ENCODE assay signal across 8 cellular contexts in the genomic region with DNA sequence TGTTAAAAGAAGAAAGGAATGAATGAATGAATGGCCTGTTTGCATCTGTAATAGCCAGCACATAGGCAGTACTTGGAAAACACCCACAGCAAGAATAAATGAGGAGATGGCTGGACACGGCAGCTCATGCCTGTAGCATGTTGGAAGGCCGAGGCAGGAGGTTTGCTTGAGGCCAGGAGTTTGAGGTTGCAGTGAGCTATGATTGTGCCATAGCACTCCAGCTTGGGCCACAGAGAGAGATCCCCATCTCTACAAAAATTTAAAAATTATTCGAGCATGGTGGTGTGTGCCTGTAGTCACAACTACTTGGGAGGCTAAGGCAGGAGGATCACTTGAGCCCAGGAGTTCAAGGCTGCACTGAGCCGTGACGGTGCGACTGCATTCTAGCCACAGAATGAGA. TPM values are rescaled to one million over a fixed set of nuclear protein-coding genes. Genes with fewer than 3 reads are reported as not detected.
DNase-seq lines count a peak whose midpoint lies in the region; ATAC-seq, FAIRE-seq and TF ChIP-seq lines count a peak whose summit lies in the region.
"Had no signal": no experiment of that assay in that cellular context is flagged by ENCODE, and none has a peak within 500 bp of the region (broad histone marks: within the 10 kb centered on the region; RNA-seq: fewer than 3 reads in every experiment).

No MANE protein-coding gene starts in this region.

- no peaks in the 10 kb centered on the region for H3K27me3 Mint-ChIP-seq in stimulated activated naive CD8-positive, alpha-beta T cell treated with anti-CD3 and anti-CD28 coated beads, Interleukin-15, amount 100 ng/mL, for 72 hours

- peak overlapping the region; percentile 76 to 97 for H3K27ac Mint-ChIP-seq in activated naive CD4-positive, alpha-beta T cell treated with anti-CD3 and anti-CD28 coated beads, Interleukin-2, amount 50 U/mL, for 72 hours
- peak overlapping the region; percentile 94 to 96 for H3K27ac Mint-ChIP-seq in stimulated activated naive CD8-positive, alpha-beta T cell treated with anti-CD3 and anti-CD28 coated beads, Interleukin-15, amount 100 ng/mL, for 72 hours

- no peak for DNase-seq in HL-60 (ENCODE audit: low read depth in 1 of 2, low spot score in 1 of 2)
- no peak for DNase-seq in activated naive CD4-positive, alpha-beta T cell treated with anti-CD3 and anti-CD28 coated beads, Interleukin-2, amount 50 U/mL, for 72 hours (ENCODE audit: low spot score in 2 of 2)
- DNase-seq in keratinocyte (ENCODE audit: low read depth, low spot score), result no peak
- DNase-seq in stimulated activated naive CD8-positive, alpha-beta T cell treated with anti-CD3 and anti-CD28 coated beads, Interleukin-15, amount 100 ng/mL, for 72 hours, result no peak
- DNase-seq in LoVo (ENCODE audit: low spot score), result no peak
- no peak for DNase-seq in occipital lobe (lab: John Stamatoyannopoulos, UW)
- DNase-seq: NCI-H1092 had no signal

- peaks cover 52% of the 10 kb centered on the region for H3K4me1 ChIP-seq in keratinocyte (ENCODE audit: control insufficient read depth, extremely low read depth, insufficient read depth, low read length)

- H3K9ac ChIP-seq in keratinocyte (ENCODE audit: control insufficient read depth, extremely low read depth, insufficient read depth, low read length), result peak overlapping the region; percentile 71

- peaks cover 92% of the 10 kb centered on the region for H3K79me2 ChIP-seq in keratinocyte (ENCODE audit: control insufficient read depth, insufficient read depth, low read length)

- peaks cover 42 to 81% of the 10 kb centered on the region in 2 donors for H3K36me3 Mint-ChIP-seq in activated naive CD4-positive, alpha-beta T cell treated with anti-CD3 and anti-CD28 coated beads, Interleukin-2, amount 50 U/mL, for 72 hours

- no peaks in the 10 kb centered on the region for H4K20me1 ChIP-seq in keratinocyte (ENCODE audit: control insufficient read depth, extremely low read depth, insufficient read depth, low read length)

- peak overlapping the region; percentile 45 for H3K4me2 ChIP-seq in keratinocyte (ENCODE audit: control insufficient read depth, extremely low read depth, insufficient read depth, low read depth, low read length)

- TF ChIP-seq CTCF in HL-60 (IDR thresholded peaks at IDR 0.05; ENCODE audit: insufficient read depth, low read length) (no peak), keratinocyte (optimal IDR thresholded peaks at IDR 0.05 in 1 of 3, IDR thresholded peaks at IDR 0.05 in 1 of 3, conservative IDR thresholded peaks at IDR 0.05 in 1 of 3; ENCODE audit: extremely low read depth in 1 of 3, insufficient read depth in 2 of 3, low read length in 3 of 3) (no peak)

- peaks cover 3% of the 10 kb centered on the region for H3K9me1 ChIP-seq in keratinocyte (ENCODE audit: control insufficient read depth, extremely low read depth, insufficient read depth, low read length)

- ATAC-seq in activated naive CD4-positive, alpha-beta T cell treated with anti-CD3 and anti-CD28 coated beads, Interleukin-2, amount 50 U/mL, for 72 hours, result peak in 1 of 2 donors; percentile 1
- peak; percentile 10 for ATAC-seq in stimulated activated naive CD8-positive, alpha-beta T cell treated with anti-CD3 and anti-CD28 coated beads, Interleukin-15, amount 100 ng/mL, for 72 hours
- ATAC-seq in GM21528 (IDR thresholded peaks at IDR 0.05; ENCODE audit: low FRiP score, unreplicated experiment), result no peak

- dilution Hi-C loops in keratinocyte (cut with MboI; ENCODE audit: extremely low pct_ligation_motif_present, low sequenced_read_pairs), result no loop called here

- H3K27me3 ChIP-seq in HL-60 (ENCODE audit: insufficient read depth, poor library complexity, severe bottlenecking) (no peaks in the 10 kb centered on the region), keratinocyte (ENCODE audit: control insufficient read depth, extremely low read depth, insufficient read depth, low read length) (no peaks in the 10 kb centered on the region)

- H3K27ac ChIP-seq in HL-60 (replicated peaks) (peak overlapping the region; percentile 69), keratinocyte (ENCODE audit: control insufficient read depth, insufficient read depth, low read length) (peak overlapping the region; percentile 94)

- FAIRE-seq in keratinocyte (lab: Jason Lieb, UNC), result no peak

- no peak overlapping the region for H3K4me3 ChIP-seq in HL-60 (replicated peaks; ENCODE audit: insufficient read depth, low read length)
- H3K4me3 ChIP-seq in keratinocyte (ENCODE audit: control insufficient read depth in 2 of 3, extremely low read depth in 1 of 3, insufficient read depth in 2 of 3, low read depth in 1 of 3, low read length in 3 of 3), result no peak overlapping the region

- peaks cover 97% of the 10 kb centered on the region for H3K4me1 Mint-ChIP-seq in stimulated activated naive CD8-positive, alpha-beta T cell treated with anti-CD3 and anti-CD28 coated beads, Interleukin-15, amount 100 ng/mL, for 72 hours

- H2AFZ ChIP-seq in keratinocyte (ENCODE audit: control insufficient read depth, low read length), result no peak overlapping the region

- H3K4me3 Mint-ChIP-seq in stimulated activated naive CD8-positive, alpha-beta T cell treated with anti-CD3 and anti-CD28 coated beads, Interleukin-15, amount 100 ng/mL, for 72 hours, result peak overlapping the region; percentile 65 to 77

- no peaks in the 10 kb centered on the region for H3K9me3 ChIP-seq in keratinocyte (ENCODE audit: control insufficient read depth, low read depth, low read length)

- H3K36me3 ChIP-seq in keratinocyte (ENCODE audit: control insufficient read depth in 2 of 2, extremely low read depth in 1 of 2, insufficient read depth in 2 of 2, low read length in 2 of 2), result peaks cover 3 to 35% of the 10 kb centered on the region in 2 experiments

- no peaks in the 10 kb centered on the region for H3K9me3 Mint-ChIP-seq in activated naive CD4-positive, alpha-beta T cell treated with anti-CD3 and anti-CD28 coated beads, Interleukin-2, amount 50 U/mL, for 72 hours
- H3K9me3 Mint-ChIP-seq in stimulated activated naive CD8-positive, alpha-beta T cell treated with anti-CD3 and anti-CD28 coated beads, Interleukin-15, amount 100 ng/mL, for 72 hours, result no peaks in the 10 kb centered on the region

RNA-seq across cellular contexts. Expression of a gene that starts 12.5 kb away (rescaled TPM):
- total RNA-seq in activated naive CD4-positive, alpha-beta T cell treated with anti-CD3 and anti-CD28 coated beads, Interleukin-2, amount 50 U/mL, for 72 hours, result 100 to 1,000 TPM; 166 to 218 TPM
- polyA plus RNA-seq in keratinocyte, result 60.5 to 79.1 TPM (median 77.8 TPM) in 3 replicates
- 27.2 TPM for polyA plus RNA-seq in keratinocyte (2011; ENCODE audit: low read depth)
- polyA plus RNA-seq in keratinocyte (2011; cell fraction: cytosol; rRNA removed), result 31.6 and 39.6 TPM in 2 replicates
- 153 and 169 TPM in 2 replicates for polyA plus RNA-seq in keratinocyte (2011; cell fraction: nucleus; rRNA removed)
- 48.6 and 66.4 TPM in 2 replicates for polyA plus RNA-seq in keratinocyte (2012; ENCODE audit: low replicate concordance)
- polyA minus RNA-seq in keratinocyte, result 90.9 to 242 TPM (median 99.7 TPM) in 3 replicates
- polyA minus RNA-seq in keratinocyte (2011; cell fraction: cytosol; rRNA and poly(A)+ RNA removed), result 54.3 TPM
- polyA minus RNA-seq in keratinocyte (2011; cell fraction: nucleus; rRNA and poly(A)+ RNA removed), result 107 and 118 TPM in 2 replicates
- 1.1 TPM for total RNA-seq in occipital lobe

RNA-seq across cellular contexts. Expression of a gene that starts 57.7 kb away (rescaled TPM):
- 100 to 1,000 TPM; 106 to 132 TPM for total RNA-seq in activated naive CD4-positive, alpha-beta T cell treated with anti-CD3 and anti-CD28 coated beads, Interleukin-2, amount 50 U/mL, for 72 hours
- 54.7 to 59.8 TPM (median 55.9 TPM) in 3 replicates for polyA plus RNA-seq in keratinocyte
- 118 TPM for polyA plus RNA-seq in keratinocyte (2011; ENCODE audit: low read depth)
- polyA plus RNA-seq in keratinocyte (2011; cell fraction: cytosol; rRNA removed), result 38.0 and 44.0 TPM in 2 replicates
- 22.4 and 22.7 TPM in 2 replicates for polyA plus RNA-seq in keratinocyte (2011; cell fraction: nucleus; rRNA removed)
- polyA plus RNA-seq in keratinocyte (2012; ENCODE audit: low replicate concordance), result 80.7 and 111 TPM in 2 replicates
- polyA minus RNA-seq in keratinocyte, result 45.9 to 271 TPM (median 55.7 TPM) in 3 replicates
- 30.9 TPM for polyA minus RNA-seq in keratinocyte (2011; cell fraction: cytosol; rRNA and poly(A)+ RNA removed)
- polyA minus RNA-seq in keratinocyte (2011; cell fraction: nucleus; rRNA and poly(A)+ RNA removed), result 15.0 and 16.2 TPM in 2 replicates
- 26.4 TPM for total RNA-seq in occipital lobe

Comparison
In these comparisons a context has a peak if more than half of its experiments do, and no peak if none do; other contexts are left out.
1. RNA of a gene that starts 12.5 kb away (total RNA-seq): 166 to 218 TPM in activated naive CD4-positive, alpha-beta T cell treated with anti-CD3 and anti-CD28 coated beads, Interleukin-2, amount 50 U/mL, for 72 hours; 1.1 TPM in occipital lobe (single experiment); every median in the first group is over 10 times any median in the second.